In genomic region chr11:119095066-119095880, GRCh38 we compare ENCODE assay signal across 1 cellular context.
TF ChIP-seq lines count a peak whose summit lies in the region.

No MANE protein-coding gene starts in this region.

TF ChIP-seq in HepG2, 621 proteins besides CTCF, POLR2A, EP300 and RAD21 (continued from another document and continues in another):
- TF ChIP-seq ZNF788 (CRISPR knock-in tag; IDR thresholded peaks at IDR 0.05; ENCODE audit: borderline replicate concordance): peak; percentile 85; the same call in 1 of the 2 replicates
- TF ChIP-seq GTF2F1 (IDR thresholded peaks at IDR 0.05; ENCODE audit: low read length): peak; percentile 96
- peak; percentile 71; the same call in 1 of the 2 replicates for TF ChIP-seq ZNF512 (CRISPR knock-in tag; IDR thresholded peaks at IDR 0.05)
- TF ChIP-seq ATF7 (IDR thresholded peaks at IDR 0.05): no peak
- no peak for TF ChIP-seq ATF7 (CRISPR knock-in tag; IDR thresholded peaks at IDR 0.05)
- peak; percentile 61; the same call in 1 of the 2 replicates for TF ChIP-seq STAT5B (CRISPR knock-in tag; IDR thresholded peaks at IDR 0.05)
- TF ChIP-seq MLLT10 (CRISPR knock-in tag; IDR thresholded peaks at IDR 0.05): no peak
- TF ChIP-seq ZNF878 (CRISPR knock-in tag; IDR thresholded peaks at IDR 0.05): peak; percentile 99
- TF ChIP-seq DNMT3B (CRISPR knock-in tag; conservative IDR thresholded peaks at IDR 0.05): 0 out of 2 replicates have a peak, but pooled peaks have one; percentile 68
- TF ChIP-seq ZNF567 (CRISPR knock-in tag; IDR thresholded peaks at IDR 0.05; ENCODE audit: borderline replicate concordance): 0 out of 2 replicates have a peak, but pooled peaks have one; percentile 90
- no peak for TF ChIP-seq ZNF24 (IDR thresholded peaks at IDR 0.05)
- TF ChIP-seq MAFF (IDR thresholded peaks at IDR 0.05; ENCODE audit: low read depth, low read length): no peak
- TF ChIP-seq CBX2 (IDR thresholded peaks at IDR 0.05; ENCODE audit: low read depth, low read length): no peak
- TF ChIP-seq CBX2 (CRISPR knock-in tag; IDR thresholded peaks at IDR 0.05; ENCODE audit: low read depth): no peak
- peak; percentile 99 for TF ChIP-seq RBM39 (IDR thresholded peaks at IDR 0.05; ENCODE audit: low read depth, low read length, poor library complexity, severe bottlenecking)
- no peak for TF ChIP-seq ZC3H4 (CRISPR knock-in tag; IDR thresholded peaks at IDR 0.05; ENCODE audit: borderline replicate concordance)
- TF ChIP-seq MATR3 (CRISPR knock-in tag; IDR thresholded peaks at IDR 0.05): no peak
- TF ChIP-seq ZNF33B (CRISPR knock-in tag; IDR thresholded peaks at IDR 0.05): peak; percentile 91
- peak; percentile 11; the same call in 1 of the 2 replicates for TF ChIP-seq NR2C2 (CRISPR knock-in tag; IDR thresholded peaks at IDR 0.05; ENCODE audit: borderline replicate concordance)
- peak; percentile 63 for TF ChIP-seq ESRRA (CRISPR knock-in tag; IDR thresholded peaks at IDR 0.05; ENCODE audit: low read depth)
- TF ChIP-seq ZNF777 (CRISPR knock-in tag; IDR thresholded peaks at IDR 0.05): peak; percentile 52; the same call in 1 of the 2 replicates
- peak; percentile 79 for TF ChIP-seq JUNB (CRISPR knock-in tag; IDR thresholded peaks at IDR 0.05; ENCODE audit: borderline replicate concordance)
- no peak for TF ChIP-seq KLF15 (CRISPR knock-in tag; IDR thresholded peaks at IDR 0.05; ENCODE audit: borderline replicate concordance)
- TF ChIP-seq AKAP8 (CRISPR knock-in tag; IDR thresholded peaks at IDR 0.05): peak; percentile 89
- peak; percentile 98 for TF ChIP-seq SIN3A (IDR thresholded peaks at IDR 0.05; ENCODE audit: borderline replicate concordance, low read depth, low read length)
- peak; percentile 89; the same call in 1 of the 2 replicates for TF ChIP-seq ZNF230 (CRISPR knock-in tag; IDR thresholded peaks at IDR 0.05)
- TF ChIP-seq ZNF496 (CRISPR knock-in tag; IDR thresholded peaks at IDR 0.05; ENCODE audit: insufficient replicate concordance): no peak
- TF ChIP-seq ZNF660 (CRISPR knock-in tag; IDR thresholded peaks at IDR 0.05; ENCODE audit: borderline replicate concordance, low read depth): no peak
- no peak for TF ChIP-seq ATM (IDR thresholded peaks at IDR 0.05; ENCODE audit: borderline replicate concordance)
- peak; percentile 48; the same call in 1 of the 2 replicates for TF ChIP-seq REXO4 (CRISPR knock-in tag; IDR thresholded peaks at IDR 0.05; ENCODE audit: borderline replicate concordance)
- TF ChIP-seq ZNF720 (CRISPR knock-in tag; IDR thresholded peaks at IDR 0.05): no peak
- peak; percentile 94 for TF ChIP-seq ZNF343 (CRISPR knock-in tag; IDR thresholded peaks at IDR 0.05)
- TF ChIP-seq ZNF33A (CRISPR knock-in tag; IDR thresholded peaks at IDR 0.05; ENCODE audit: borderline replicate concordance): peak; percentile 61; the same call in 1 of the 2 replicates
- TF ChIP-seq U2AF2 (IDR thresholded peaks at IDR 0.05; ENCODE audit: low read depth, low read length): no peak
- TF ChIP-seq TFDP1 (CRISPR knock-in tag; IDR thresholded peaks at IDR 0.05; ENCODE audit: borderline replicate concordance): peak; percentile 98
- TF ChIP-seq IKZF5 (CRISPR knock-in tag; IDR thresholded peaks at IDR 0.05): peak; percentile 85
- peak; percentile 95 for TF ChIP-seq ARID2 (CRISPR knock-in tag; IDR thresholded peaks at IDR 0.05; ENCODE audit: borderline replicate concordance)
- no peak for TF ChIP-seq MTA3 (CRISPR knock-in tag; IDR thresholded peaks at IDR 0.05)
- TF ChIP-seq AKNA (CRISPR knock-in tag; IDR thresholded peaks at IDR 0.05; ENCODE audit: borderline replicate concordance): no peak; the same call in 1 of the 2 replicates
- peak; percentile 66; the same call in 1 of the 2 replicates for TF ChIP-seq ARID5B (CRISPR knock-in tag; IDR thresholded peaks at IDR 0.05)
- TF ChIP-seq ZNF782 (CRISPR knock-in tag; IDR thresholded peaks at IDR 0.05; ENCODE audit: borderline replicate concordance): peak; percentile 81; the same call in 1 of the 2 replicates
- peak; percentile 96 for TF ChIP-seq MYPOP (CRISPR knock-in tag; IDR thresholded peaks at IDR 0.05)
- peak; percentile 28 for TF ChIP-seq FOSL2 (CRISPR knock-in tag; IDR thresholded peaks at IDR 0.05)
- peak; percentile 97; the same call in 1 of the 2 replicates for TF ChIP-seq ARHGAP35 (CRISPR knock-in tag; IDR thresholded peaks at IDR 0.05; ENCODE audit: borderline replicate concordance)
- TF ChIP-seq IKZF4 (CRISPR knock-in tag; IDR thresholded peaks at IDR 0.05; ENCODE audit: borderline replicate concordance, low read depth, not compliant biosample characterization): peak; percentile 98
- peak; percentile 85 for TF ChIP-seq ZNF430 (CRISPR knock-in tag; IDR thresholded peaks at IDR 0.05)
- peak; percentile 86; the same call in 1 of the 2 replicates for TF ChIP-seq AFF4 (CRISPR knock-in tag; IDR thresholded peaks at IDR 0.05)
- TF ChIP-seq NCOA5 (CRISPR knock-in tag; IDR thresholded peaks at IDR 0.05): no peak
